ENCODE assay signal across 8 cellular contexts in the genomic region with DNA sequence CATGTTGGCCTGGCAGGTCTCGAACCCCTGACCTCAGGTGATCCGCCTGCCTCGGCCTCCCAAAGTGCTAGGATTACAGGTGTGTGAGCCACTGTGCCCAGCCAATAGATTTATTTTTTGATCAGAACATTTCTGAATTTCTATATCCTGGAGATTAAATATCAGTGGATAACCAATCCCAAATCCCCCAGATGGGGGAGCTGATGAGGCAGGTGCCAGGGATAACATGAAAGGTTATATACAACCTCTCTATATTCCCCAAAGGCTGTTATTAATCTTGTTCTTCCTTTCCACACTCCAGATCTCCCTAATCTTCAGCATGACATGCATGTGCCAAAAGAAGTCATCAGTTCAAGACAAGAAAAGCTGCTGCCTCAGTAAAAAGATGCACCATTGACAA.
A peak's percentile ranks its signal among the peaks of the same experiment; 100 is the strongest.
DNase-seq lines count a peak whose midpoint lies in the region; ATAC-seq and TF ChIP-seq lines count a peak whose summit lies in the region.

No MANE protein-coding gene starts in this region.

- no peak for TF ChIP-seq POLR2A in NB4 (IDR thresholded peaks at IDR 0.05; ENCODE audit: extremely low read depth, insufficient read length)

- H3K27ac Mint-ChIP-seq in activated naive CD4-positive, alpha-beta T cell treated with anti-CD3 and anti-CD28 coated beads for 36 hours, result no peak overlapping the region

- H3K27me3 Mint-ChIP-seq in activated naive CD4-positive, alpha-beta T cell treated with anti-CD3 and anti-CD28 coated beads for 36 hours (ENCODE audit: low read depth), result peaks cover 4% of the 10 kb centered on the region

- intact Hi-C loops in activated naive CD4-positive, alpha-beta T cell treated with anti-CD3 and anti-CD28 coated beads for 36 hours (cut with micrococcal nuclease), result loop anchor here (1.0 kb wide), 1 partner anchor 127 kb away; no protein-coding TSS in a partner anchor

- no peak overlapping the region for H3K4me3 ChIP-seq in NB4 (ENCODE audit: low read depth, low read length)

- H3K9me3 Mint-ChIP-seq in activated naive CD4-positive, alpha-beta T cell treated with anti-CD3 and anti-CD28 coated beads for 36 hours, result no peaks in the 10 kb centered on the region

- CTCF ChIA-PET in activated naive CD4-positive, alpha-beta T cell treated with anti-CD3 and anti-CD28 coated beads for 36 hours (lab: Charles Lee), result interaction anchor here (0.6 to 1.2 kb wide), 2 partner anchors 128 to 382 kb away, joined by 3 to 5 read pairs; no protein-coding TSS in a partner anchor

- no peaks in the 10 kb centered on the region for H3K36me3 Mint-ChIP-seq in activated naive CD4-positive, alpha-beta T cell treated with anti-CD3 and anti-CD28 coated beads for 36 hours (ENCODE audit: low read depth)

- peak; percentile 38 for DNase-seq in activated naive CD4-positive, alpha-beta T cell treated with anti-CD3 and anti-CD28 coated beads for 36 hours
- no peak for DNase-seq in activated naive CD4-positive, alpha-beta T cell treated with Interleukin-2 at 50 U/mL for 16 hours
- DNase-seq in NB4 (ENCODE audit: low read depth), result peak; percentile 10
- peak; percentile 40 to 59 for DNase-seq in dermis microvascular lymphatic vessel endothelial cell (ENCODE audit: low read depth in 2 of 2)
- peak; percentile 53 for DNase-seq in stimulated activated naive CD8-positive, alpha-beta T cell treated with anti-CD3 and anti-CD28 coated beads, Interleukin-15, Interleukin-2, amounts not matched to agents 100 U/mL and 50 U/mL, for 24 hours
- DNase-seq in GDM1 (lab: John Stamatoyannopoulos, UW), result no peak
- no peak for DNase-seq in activated effector memory CD4-positive, alpha-beta T cell treated with anti-CD3 and anti-CD28 coated beads, Interleukin-2, amount 50 U/mL, for 16 hours

- H3K4me3 Mint-ChIP-seq in activated naive CD4-positive, alpha-beta T cell treated with anti-CD3 and anti-CD28 coated beads for 36 hours, result no peak overlapping the region

- TF ChIP-seq CTCF in NB4 (IDR thresholded peaks at IDR 0.05; ENCODE audit: low read depth, low read length), result peak; percentile 43

- H3K4me1 Mint-ChIP-seq in activated naive CD4-positive, alpha-beta T cell treated with anti-CD3 and anti-CD28 coated beads for 36 hours (ENCODE audit: low read depth), result no peaks in the 10 kb centered on the region

- ATAC-seq in stimulated activated naive CD8-positive, alpha-beta T cell treated with anti-CD3 and anti-CD28 coated beads, Interleukin-15, Interleukin-2, amounts not matched to agents 100 U/mL and 50 U/mL, for 24 hours, result no peak
- ATAC-seq in GM21360 (IDR thresholded peaks at IDR 0.05; ENCODE audit: unreplicated experiment), result no peak

Comparison
In these comparisons a context has a peak if more than half of its experiments do, and no peak if none do; other contexts are left out.
1. DNase-seq: peak in activated naive CD4-positive, alpha-beta T cell treated with anti-CD3 and anti-CD28 coated beads for 36 hours (single experiment), NB4 (single experiment), dermis microvascular lymphatic vessel endothelial cell (2 of 2) and stimulated activated naive CD8-positive, alpha-beta T cell treated with anti-CD3 and anti-CD28 coated beads, Interleukin-15, Interleukin-2, amounts not matched to agents 100 U/mL and 50 U/mL, for 24 hours (single experiment); none in activated naive CD4-positive, alpha-beta T cell treated with Interleukin-2 at 50 U/mL for 16 hours (single experiment), GDM1 (single experiment) and activated effector memory CD4-positive, alpha-beta T cell treated with anti-CD3 and anti-CD28 coated beads, Interleukin-2, amount 50 U/mL, for 16 hours (single experiment).